In the genomic region with DNA sequence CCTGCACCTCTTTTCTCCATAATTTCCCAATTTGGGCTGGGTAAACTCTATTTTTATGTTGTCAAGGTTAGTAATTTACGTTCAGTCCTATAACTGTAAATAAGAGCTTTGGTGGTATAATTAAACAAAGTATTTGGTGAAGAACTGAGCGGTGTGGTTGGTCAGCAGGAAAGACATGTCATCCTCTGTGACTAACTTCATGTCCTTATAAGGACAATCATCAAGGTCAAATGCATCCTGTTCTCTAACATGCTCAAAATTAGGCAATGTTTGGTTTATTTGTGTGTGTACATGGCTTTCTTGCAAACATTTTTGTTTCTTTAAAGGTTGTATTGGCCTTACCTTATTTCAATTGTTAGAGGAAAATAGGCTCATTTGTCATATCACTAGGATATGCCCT, we compare ENCODE assay signal across 35 cellular contexts.
"Had no signal": no experiment of that assay in that cellular context is flagged by ENCODE, and none has a peak within 500 bp of the region (broad histone marks: within the 10 kb centered on the region; RNA-seq: fewer than 3 reads in every experiment).

No MANE protein-coding gene starts in this region.

- DNase-seq: activated B cell treated with CpG ODN at 0.5 μM for 24 hours; activated CD4-positive, alpha-beta memory T cell treated with anti-CD3 and anti-CD28 coated beads for 36 hours; activated CD4-positive, alpha-beta T cell treated with anti-CD3 and anti-CD28 coated beads for 4 hours; activated CD4-positive, alpha-beta T cell treated with anti-CD3 and anti-CD28 coated beads, Interleukin-2, amount 50 U/mL, for 1 hour; activated CD4-positive, CD25-positive, alpha-beta regulatory T cell treated with anti-CD3 and anti-CD28 coated beads, Interleukin-2, amount 50 U/mL, for 72 hours; activated CD8-positive, alpha-beta memory T cell treated with anti-CD3 and anti-CD28 coated beads, Interleukin-2, amount 50 U/mL, for 4 hours; activated effector memory CD4-positive, alpha-beta T cell treated with Interleukin-2 at 50 U/mL for 16 hours; activated naive CD4-positive, alpha-beta T cell treated with anti-CD3 and anti-CD28 coated beads, Interleukin-2, amount 10 ng/mL, durations not matched to agents 7 days and 5 days; activated naive CD8-positive, alpha-beta T cell treated with anti-CD3 and anti-CD28 coated beads, Interleukin-2, amount 50 U/mL, for 24 hours; activated T-cell treated with anti-CD3 and anti-CD28 coated beads, Interleukin-2, amount 50 U/mL, for 48 hours; amniotic stem cell; aorta; KG1; MM.1S; MV-4-11; NCI-H1092; NCI-H1436 treated with DMSO at 0.1 percent for 48 hours; NCI-H187; NCI-H2029 treated with DMSO at 0.1 percent for 48 hours; NCI-H2107; NCI-H2171; NCI-H510A; NCI-H526; NCI-H748 treated with DMSO at 0.1 percent for 48 hours; NK-92 treated with Interleukin-12 subunit alpha and Interleukin-12 subunit beta, amount 100 ng/mL, for 24 hours; PC-3; Peyer's patch; Right ventricle myocardium superior; SW 1271; T-helper 1 cell; T-helper 2 cell; T-helper 9 cell had no signal

- H3K36me3 ChIP-seq: cardiac muscle cell, Peyer's patch had no signal

- H3K9me3 Mint-ChIP-seq: activated B cell treated with CpG ODN at 0.5 μM for 24 hours; activated CD4-positive, alpha-beta memory T cell treated with anti-CD3 and anti-CD28 coated beads for 36 hours; activated naive CD4-positive, alpha-beta T cell treated with anti-CD3 and anti-CD28 coated beads, Interleukin-2, amount 10 ng/mL, durations not matched to agents 7 days and 5 days; activated naive CD8-positive, alpha-beta T cell treated with anti-CD3 and anti-CD28 coated beads, Interleukin-2, amount 50 U/mL, for 24 hours had no signal

- H3K4me3 ChIP-seq: cardiac muscle cell, Peyer's patch had no signal

- H3K27ac ChIP-seq: cardiac muscle cell, Peyer's patch, VCaP had no signal

- H3K27ac Mint-ChIP-seq: activated B cell treated with CpG ODN at 0.5 μM for 24 hours; activated CD4-positive, alpha-beta memory T cell treated with anti-CD3 and anti-CD28 coated beads for 36 hours; activated naive CD4-positive, alpha-beta T cell treated with anti-CD3 and anti-CD28 coated beads, Interleukin-2, amount 10 ng/mL, durations not matched to agents 7 days and 5 days; activated naive CD8-positive, alpha-beta T cell; activated naive CD8-positive, alpha-beta T cell treated with anti-CD3 and anti-CD28 coated beads, Interleukin-2, amount 50 U/mL, for 24 hours had no signal

- H3K27me3 ChIP-seq: cardiac muscle cell, Peyer's patch had no signal

- H3K4me3 Mint-ChIP-seq: activated B cell treated with CpG ODN at 0.5 μM for 24 hours; activated CD4-positive, alpha-beta memory T cell treated with anti-CD3 and anti-CD28 coated beads for 36 hours; activated naive CD4-positive, alpha-beta T cell treated with anti-CD3 and anti-CD28 coated beads, Interleukin-2, amount 10 ng/mL, durations not matched to agents 7 days and 5 days; activated naive CD8-positive, alpha-beta T cell; activated naive CD8-positive, alpha-beta T cell treated with anti-CD3 and anti-CD28 coated beads, Interleukin-2, amount 50 U/mL, for 24 hours had no signal

- H3K36me3 Mint-ChIP-seq: activated CD4-positive, alpha-beta memory T cell treated with anti-CD3 and anti-CD28 coated beads for 36 hours; activated naive CD4-positive, alpha-beta T cell treated with anti-CD3 and anti-CD28 coated beads, Interleukin-2, amount 10 ng/mL, durations not matched to agents 7 days and 5 days; activated naive CD8-positive, alpha-beta T cell had no signal

- H3K9me3 ChIP-seq: Peyer's patch had no signal

- H3K4me1 ChIP-seq: Peyer's patch had no signal
